ENCODE assay signal across 9 cellular contexts in genomic region chr1:239587066-239587465, GRCh38.
A peak's percentile ranks its signal among the peaks of the same experiment; 100 is the strongest.
DNase-seq lines count a peak whose midpoint lies in the region; ATAC-seq lines count a peak whose summit lies in the region.
"Had no signal": no experiment of that assay in that cellular context is flagged by ENCODE, and none has a peak within 500 bp of the region (broad histone marks: within the 10 kb centered on the region; RNA-seq: fewer than 3 reads in every experiment).

No MANE protein-coding gene starts in this region.

- POLR2A ChIA-PET in activated CD4-positive, alpha-beta T cell treated with anti-CD3 and anti-CD28 coated beads, Interleukin-2, amount 10 ng/mL, durations not matched to agents 7 days and 5 days (lab: Charles Lee): no interaction called here

- no peaks in the 10 kb centered on the region for H3K27me3 Mint-ChIP-seq in activated naive CD4-positive, alpha-beta T cell treated with anti-CD3 and anti-CD28 coated beads, Interleukin-2, amount 10 ng/mL, durations not matched to agents 7 days and 5 days
- no peaks in the 10 kb centered on the region for H3K27me3 Mint-ChIP-seq in activated CD4-positive, alpha-beta T cell treated with anti-CD3 and anti-CD28 coated beads, Interleukin-2, amount 10 ng/mL, durations not matched to agents 7 days and 5 days
- no peaks in the 10 kb centered on the region for H3K27me3 Mint-ChIP-seq in stimulated activated naive CD8-positive, alpha-beta T cell treated with anti-CD3 and anti-CD28 coated beads, Interleukin-15, amount 100 ng/mL, for 72 hours

- ATAC-seq in stimulated activated naive CD8-positive, alpha-beta T cell treated with anti-CD3 and anti-CD28 coated beads, Interleukin-15, amount 100 ng/mL, for 72 hours: peak; percentile 100
- no peak for ATAC-seq in HG03045 (IDR thresholded peaks at IDR 0.05; ENCODE audit: unreplicated experiment)
- ATAC-seq in GM21619 (IDR thresholded peaks at IDR 0.05; ENCODE audit: unreplicated experiment): no peak

- no peaks in the 10 kb centered on the region for H3K9me3 Mint-ChIP-seq in activated naive CD4-positive, alpha-beta T cell treated with anti-CD3 and anti-CD28 coated beads, Interleukin-2, amount 10 ng/mL, durations not matched to agents 7 days and 5 days
- no peaks in the 10 kb centered on the region for H3K9me3 Mint-ChIP-seq in activated CD4-positive, alpha-beta T cell treated with anti-CD3 and anti-CD28 coated beads, Interleukin-2, amount 10 ng/mL, durations not matched to agents 7 days and 5 days
- no peaks in the 10 kb centered on the region for H3K9me3 Mint-ChIP-seq in stimulated activated naive CD8-positive, alpha-beta T cell treated with anti-CD3 and anti-CD28 coated beads, Interleukin-15, amount 100 ng/mL, for 72 hours

- no peak overlapping the region for H3K4me3 Mint-ChIP-seq in activated naive CD4-positive, alpha-beta T cell treated with anti-CD3 and anti-CD28 coated beads, Interleukin-2, amount 10 ng/mL, durations not matched to agents 7 days and 5 days
- H3K4me3 Mint-ChIP-seq in activated CD4-positive, alpha-beta T cell treated with anti-CD3 and anti-CD28 coated beads, Interleukin-2, amount 10 ng/mL, durations not matched to agents 7 days and 5 days: no peak overlapping the region
- H3K4me3 Mint-ChIP-seq in stimulated activated naive CD8-positive, alpha-beta T cell treated with anti-CD3 and anti-CD28 coated beads, Interleukin-15, amount 100 ng/mL, for 72 hours: no peak overlapping the region

- H3K27ac Mint-ChIP-seq in activated naive CD4-positive, alpha-beta T cell treated with anti-CD3 and anti-CD28 coated beads, Interleukin-2, amount 10 ng/mL, durations not matched to agents 7 days and 5 days: no peak overlapping the region
- H3K27ac Mint-ChIP-seq in activated CD4-positive, alpha-beta T cell treated with anti-CD3 and anti-CD28 coated beads, Interleukin-2, amount 10 ng/mL, durations not matched to agents 7 days and 5 days: no peak overlapping the region
- H3K27ac Mint-ChIP-seq in stimulated activated naive CD8-positive, alpha-beta T cell treated with anti-CD3 and anti-CD28 coated beads, Interleukin-15, amount 100 ng/mL, for 72 hours: peak overlapping the region in 1 of 2 donors; percentile 83

- H3K4me1 Mint-ChIP-seq in activated naive CD4-positive, alpha-beta T cell treated with anti-CD3 and anti-CD28 coated beads, Interleukin-2, amount 10 ng/mL, durations not matched to agents 7 days and 5 days: peaks cover 6% of the 10 kb centered on the region
- H3K4me1 Mint-ChIP-seq in activated CD4-positive, alpha-beta T cell treated with anti-CD3 and anti-CD28 coated beads, Interleukin-2, amount 10 ng/mL, durations not matched to agents 7 days and 5 days: peaks cover 8% of the 10 kb centered on the region
- peaks cover 6% of the 10 kb centered on the region for H3K4me1 Mint-ChIP-seq in stimulated activated naive CD8-positive, alpha-beta T cell treated with anti-CD3 and anti-CD28 coated beads, Interleukin-15, amount 100 ng/mL, for 72 hours

- DNase-seq in activated naive CD4-positive, alpha-beta T cell treated with anti-CD3 and anti-CD28 coated beads, Interleukin-2, amount 10 ng/mL, durations not matched to agents 7 days and 5 days: peak; percentile 36
- DNase-seq in activated naive CD4-positive, alpha-beta T cell treated with Interleukin-2 at 50 U/mL for 16 hours: no peak
- peak; percentile 20 for DNase-seq in activated CD4-positive, alpha-beta T cell treated with anti-CD3 and anti-CD28 coated beads, Interleukin-2, amount 10 ng/mL, durations not matched to agents 7 days and 5 days
- peak; percentile 3 for DNase-seq in effector CD4-positive, alpha-beta T cell
- DNase-seq in stimulated activated naive CD8-positive, alpha-beta T cell treated with anti-CD3 and anti-CD28 coated beads, Interleukin-15, amount 100 ng/mL, for 72 hours: peak; percentile 37 to 74
- no peak for DNase-seq in GM03348 (ENCODE audit: low spot score)
- DNase-seq: NCI-H1436 treated with DMSO at 0.1 percent for 48 hours had no signal

- CTCF ChIA-PET in activated naive CD4-positive, alpha-beta T cell treated with anti-CD3 and anti-CD28 coated beads, Interleukin-2, amount 10 ng/mL, durations not matched to agents 7 days and 5 days (lab: Charles Lee): interaction anchor here (0.6 to 2.8 kb wide), 6 partner anchors 132 to 311 kb away, joined by 3 to 15 read pairs (median 4); no protein-coding TSS in a partner anchor
- CTCF ChIA-PET in activated CD4-positive, alpha-beta T cell treated with anti-CD3 and anti-CD28 coated beads, Interleukin-2, amount 10 ng/mL, durations not matched to agents 7 days and 5 days (lab: Charles Lee): interaction anchor here (1.3 to 1.8 kb wide), 2 partner anchors 131 to 311 kb away, joined by 4 to 5 read pairs; no protein-coding TSS in a partner anchor

- H3K36me3 Mint-ChIP-seq in activated naive CD4-positive, alpha-beta T cell treated with anti-CD3 and anti-CD28 coated beads, Interleukin-2, amount 10 ng/mL, durations not matched to agents 7 days and 5 days: no peaks in the 10 kb centered on the region
- no peaks in the 10 kb centered on the region for H3K36me3 Mint-ChIP-seq in activated CD4-positive, alpha-beta T cell treated with anti-CD3 and anti-CD28 coated beads, Interleukin-2, amount 10 ng/mL, durations not matched to agents 7 days and 5 days (ENCODE audit: low read depth)

Comparison
In these comparisons a context has a peak if more than half of its experiments do, and no peak if none do; other contexts are left out.
1. DNase-seq: peak in activated naive CD4-positive, alpha-beta T cell treated with anti-CD3 and anti-CD28 coated beads, Interleukin-2, amount 10 ng/mL, durations not matched to agents 7 days and 5 days (single experiment), activated CD4-positive, alpha-beta T cell treated with anti-CD3 and anti-CD28 coated beads, Interleukin-2, amount 10 ng/mL, durations not matched to agents 7 days and 5 days (single experiment), effector CD4-positive, alpha-beta T cell (single experiment) and stimulated activated naive CD8-positive, alpha-beta T cell treated with anti-CD3 and anti-CD28 coated beads, Interleukin-15, amount 100 ng/mL, for 72 hours (2 of 2); none in activated naive CD4-positive, alpha-beta T cell treated with Interleukin-2 at 50 U/mL for 16 hours (single experiment) and GM03348 (single experiment).